ENCODE assay signal across 1 cellular context in genomic region chr10:74150151-74151056, GRCh38.
A peak's percentile ranks its signal among the peaks of the same experiment; 100 is the strongest.
TF ChIP-seq lines count a peak whose summit lies in the region.

A gene with protein sequence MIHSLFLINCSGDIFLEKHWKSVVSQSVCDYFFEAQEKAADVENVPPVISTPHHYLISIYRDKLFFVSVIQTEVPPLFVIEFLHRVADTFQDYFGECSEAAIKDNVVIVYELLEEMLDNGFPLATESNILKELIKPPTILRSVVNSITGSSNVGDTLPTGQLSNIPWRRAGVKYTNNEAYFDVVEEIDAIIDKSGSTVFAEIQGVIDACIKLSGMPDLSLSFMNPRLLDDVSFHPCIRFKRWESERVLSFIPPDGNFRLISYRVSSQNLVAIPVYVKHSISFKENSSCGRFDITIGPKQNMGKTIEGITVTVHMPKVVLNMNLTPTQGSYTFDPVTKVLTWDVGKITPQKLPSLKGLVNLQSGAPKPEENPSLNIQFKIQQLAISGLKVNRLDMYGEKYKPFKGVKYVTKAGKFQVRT (minus strand): TSS chr10:74150828. CDS start chr10:74138379, 12,449 bp downstream.

TF ChIP-seq in K562, 482 proteins besides CTCF, POLR2A, EP300 and RAD21 (continued from another document and continues in another):
- TF ChIP-seq ARID4B (CRISPR knock-in tag; IDR thresholded peaks at IDR 0.05) (peak; percentile 68; the same call in 1 of the 2 replicates), BRD4 (IDR thresholded peaks at IDR 0.05) (peak; percentile 62; the same call in 1 of the 2 replicates), IFI16 (CRISPR knock-in tag; IDR thresholded peaks at IDR 0.05) (no peak), HINFP (tag; conservative IDR thresholded peaks at IDR 0.05; ENCODE audit: low read depth) (no peak), KDM4B (IDR thresholded peaks at IDR 0.05; ENCODE audit: borderline replicate concordance in 2 of 2, low read depth in 1 of 2) (no peak), GTF3C2 (IDR thresholded peaks at IDR 0.05; ENCODE audit: borderline replicate concordance, extremely low read depth, insufficient read length) (no peak), XRCC5 (IDR thresholded peaks at IDR 0.05; ENCODE audit: low read depth, low read length) (0 out of 2 replicates have a peak, but pooled peaks have one; percentile 17), ZNF695 (CRISPR knock-in tag; IDR thresholded peaks at IDR 0.05) (no peak), ZBTB40 (IDR thresholded peaks at IDR 0.05) (peak; percentile 47), ZBTB40 (CRISPR knock-in tag; IDR thresholded peaks at IDR 0.05) (no peak), CBX8 (IDR thresholded peaks at IDR 0.05; ENCODE audit: borderline replicate concordance, extremely low read depth, low read depth, low read length, poor library complexity, severe bottlenecking) (no peak), NBN (IDR thresholded peaks at IDR 0.05; ENCODE audit: low read depth) (peak; percentile 54; the same call in 1 of the 2 replicates), U2AF2 (optimal IDR thresholded peaks at IDR 0.05; ENCODE audit: low read depth, low read length) (no peak), CTCFL (IDR thresholded peaks at IDR 0.05; ENCODE audit: borderline replicate concordance, insufficient read depth, low read depth, low read length, poor library complexity, severe bottlenecking) (no peak), CCAR2 (IDR thresholded peaks at IDR 0.05; ENCODE audit: low read depth, low read length) (no peak), ZNF518B (CRISPR knock-in tag; IDR thresholded peaks at IDR 0.05) (no peak; the same call in 1 of the 2 replicates), KLF13 (tag; IDR thresholded peaks at IDR 0.05; ENCODE audit: borderline replicate concordance, low read depth) (no peak), ZNF561 (CRISPR knock-in tag; conservative IDR thresholded peaks at IDR 0.05) (no peak)
- TF ChIP-seq, protein P1, sequence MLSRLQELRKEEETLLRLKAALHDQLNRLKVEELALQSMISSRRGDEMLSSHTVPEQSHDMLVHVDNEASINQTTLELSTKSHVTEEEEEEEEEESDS (CRISPR knock-in tag; IDR thresholded peaks at IDR 0.05), result no peak
- TF ChIP-seq, protein P2, sequence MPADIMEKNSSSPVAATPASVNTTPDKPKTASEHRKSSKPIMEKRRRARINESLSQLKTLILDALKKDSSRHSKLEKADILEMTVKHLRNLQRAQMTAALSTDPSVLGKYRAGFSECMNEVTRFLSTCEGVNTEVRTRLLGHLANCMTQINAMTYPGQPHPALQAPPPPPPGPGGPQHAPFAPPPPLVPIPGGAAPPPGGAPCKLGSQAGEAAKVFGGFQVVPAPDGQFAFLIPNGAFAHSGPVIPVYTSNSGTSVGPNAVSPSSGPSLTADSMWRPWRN (IDR thresholded peaks at IDR 0.05; ENCODE audit: low read depth), result no peak
